1 cellular context compared by ENCODE assay signal in the genomic region with DNA sequence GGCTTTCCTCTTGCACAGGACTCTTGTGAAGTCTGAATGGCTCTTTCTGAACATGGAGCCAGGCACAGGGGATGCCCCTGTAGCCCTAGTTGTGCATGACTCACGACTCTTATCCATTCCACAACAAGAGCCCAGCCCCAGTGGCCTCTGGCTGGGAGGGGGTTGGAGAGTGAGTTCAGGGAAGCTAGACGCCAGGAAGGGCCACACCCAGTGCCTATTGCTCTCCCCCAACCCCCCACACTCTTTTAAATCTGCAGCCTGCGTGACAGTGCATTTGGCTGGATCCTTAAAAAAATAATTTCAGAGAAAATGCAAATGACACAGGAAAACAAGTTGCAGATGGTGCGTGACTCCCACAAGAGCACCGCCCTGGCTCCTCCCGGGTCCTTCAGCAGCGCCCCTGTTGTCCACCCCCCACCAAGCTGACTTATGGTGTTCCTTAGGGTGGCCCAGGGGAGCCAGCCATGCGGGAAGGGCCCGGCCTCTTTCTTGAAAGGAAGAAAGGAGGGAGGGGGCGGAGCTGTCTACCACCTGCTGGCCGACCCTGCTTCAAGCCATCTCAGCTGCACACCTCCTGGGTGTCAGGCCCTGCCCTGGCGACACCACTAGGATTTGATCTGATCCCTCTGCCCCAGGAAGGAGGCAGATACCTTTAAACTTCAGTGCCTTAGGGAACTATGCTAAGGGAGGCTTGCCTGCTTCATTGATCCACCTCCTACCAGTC.
TF ChIP-seq lines count a peak whose summit lies in the region.

No MANE protein-coding gene starts in this region.

TF ChIP-seq in K562, 482 proteins besides CTCF, POLR2A, EP300 and RAD21 (continued from another document and continues in another):
- TF ChIP-seq, protein P1, sequence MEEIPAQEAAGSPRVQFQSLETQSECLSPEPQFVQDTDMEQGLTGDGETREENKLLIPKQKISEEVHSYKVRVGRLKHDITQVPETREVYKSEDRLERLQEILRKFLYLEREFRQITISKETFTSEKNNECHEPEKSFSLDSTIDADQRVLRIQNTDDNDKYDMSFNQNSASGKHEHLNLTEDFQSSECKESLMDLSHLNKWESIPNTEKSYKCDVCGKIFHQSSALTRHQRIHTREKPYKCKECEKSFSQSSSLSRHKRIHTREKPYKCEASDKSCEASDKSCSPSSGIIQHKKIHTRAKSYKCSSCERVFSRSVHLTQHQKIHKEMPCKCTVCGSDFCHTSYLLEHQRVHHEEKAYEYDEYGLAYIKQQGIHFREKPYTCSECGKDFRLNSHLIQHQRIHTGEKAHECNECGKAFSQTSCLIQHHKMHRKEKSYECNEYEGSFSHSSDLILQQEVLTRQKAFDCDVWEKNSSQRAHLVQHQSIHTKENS (CRISPR knock-in tag; IDR thresholded peaks at IDR 0.05), result no peak
- no peak for TF ChIP-seq ZNF561 (CRISPR knock-in tag; conservative IDR thresholded peaks at IDR 0.05)
- no peak for TF ChIP-seq EZH2 (IDR thresholded peaks at IDR 0.05; ENCODE audit: borderline replicate concordance, low read depth, low read length)
- TF ChIP-seq TOE1 (IDR thresholded peaks at IDR 0.05; ENCODE audit: borderline replicate concordance), result no peak
- TF ChIP-seq TOE1 (CRISPR knock-in tag; IDR thresholded peaks at IDR 0.05; ENCODE audit: borderline replicate concordance, low read depth), result no peak
- TF ChIP-seq KLF1 (tag; IDR thresholded peaks at IDR 0.05), result peak; percentile 85
- peak; percentile 38 for TF ChIP-seq KDM5B (IDR thresholded peaks at IDR 0.05; ENCODE audit: insufficient replicate concordance, low read depth, low read length)
- TF ChIP-seq, protein P2, sequence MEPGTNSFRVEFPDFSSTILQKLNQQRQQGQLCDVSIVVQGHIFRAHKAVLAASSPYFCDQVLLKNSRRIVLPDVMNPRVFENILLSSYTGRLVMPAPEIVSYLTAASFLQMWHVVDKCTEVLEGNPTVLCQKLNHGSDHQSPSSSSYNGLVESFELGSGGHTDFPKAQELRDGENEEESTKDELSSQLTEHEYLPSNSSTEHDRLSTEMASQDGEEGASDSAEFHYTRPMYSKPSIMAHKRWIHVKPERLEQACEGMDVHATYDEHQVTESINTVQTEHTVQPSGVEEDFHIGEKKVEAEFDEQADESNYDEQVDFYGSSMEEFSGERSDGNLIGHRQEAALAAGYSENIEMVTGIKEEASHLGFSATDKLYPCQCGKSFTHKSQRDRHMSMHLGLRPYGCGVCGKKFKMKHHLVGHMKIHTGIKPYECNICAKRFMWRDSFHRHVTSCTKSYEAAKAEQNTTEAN (CRISPR knock-in tag; IDR thresholded peaks at IDR 0.05), result no peak
- TF ChIP-seq ZBTB17 (CRISPR knock-in tag; IDR thresholded peaks at IDR 0.05), result no peak
- 0 out of 2 replicates have a peak, but pooled peaks have one; percentile 36 for TF ChIP-seq HDAC2 (IDR thresholded peaks at IDR 0.05)
- no peak for TF ChIP-seq HNRNPH1 (optimal IDR thresholded peaks at IDR 0.05; ENCODE audit: low read depth, low read length)
- no peak for TF ChIP-seq ZNF133 (CRISPR knock-in tag; IDR thresholded peaks at IDR 0.05)
- TF ChIP-seq RNF2 (IDR thresholded peaks at IDR 0.05), result peak; percentile 77; the same call in 1 of the 2 replicates
- 0 out of 2 replicates have a peak, but pooled peaks have one; percentile 8 for TF ChIP-seq RB1 (IDR thresholded peaks at IDR 0.05; ENCODE audit: low read depth)
- TF ChIP-seq, protein P3, sequence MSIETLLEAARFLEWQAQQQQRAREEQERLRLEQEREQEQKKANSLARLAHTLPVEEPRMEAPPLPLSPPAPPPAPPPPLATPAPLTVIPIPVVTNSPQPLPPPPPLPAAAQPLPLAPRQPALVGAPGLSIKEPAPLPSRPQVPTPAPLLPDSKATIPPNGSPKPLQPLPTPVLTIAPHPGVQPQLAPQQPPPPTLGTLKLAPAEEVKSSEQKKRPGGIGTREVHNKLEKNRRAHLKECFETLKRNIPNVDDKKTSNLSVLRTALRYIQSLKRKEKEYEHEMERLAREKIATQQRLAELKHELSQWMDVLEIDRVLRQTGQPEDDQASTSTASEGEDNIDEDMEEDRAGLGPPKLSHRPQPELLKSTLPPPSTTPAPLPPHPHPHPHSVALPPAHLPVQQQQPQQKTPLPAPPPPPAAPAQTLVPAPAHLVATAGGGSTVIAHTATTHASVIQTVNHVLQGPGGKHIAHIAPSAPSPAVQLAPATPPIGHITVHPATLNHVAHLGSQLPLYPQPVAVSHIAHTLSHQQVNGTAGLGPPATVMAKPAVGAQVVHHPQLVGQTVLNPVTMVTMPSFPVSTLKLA (conservative IDR thresholded peaks at IDR 0.05), result peak; percentile 39 to 63; a peak in 3 of 4 replicates
- peak; percentile 75 for TF ChIP-seq SMAD4 (CRISPR knock-in tag; conservative IDR thresholded peaks at IDR 0.05)
- no peak for TF ChIP-seq XRCC4 (IDR thresholded peaks at IDR 0.05; ENCODE audit: extremely low read depth, insufficient read depth, insufficient read length)
- TF ChIP-seq EP400 (IDR thresholded peaks at IDR 0.05), result peak; percentile 61
- no peak for TF ChIP-seq MED1 (CRISPR knock-in tag; IDR thresholded peaks at IDR 0.05; ENCODE audit: borderline replicate concordance)
- no peak for TF ChIP-seq PCBP1 (IDR thresholded peaks at IDR 0.05; ENCODE audit: low read depth, low read length, poor library complexity, severe bottlenecking)
- TF ChIP-seq ZNF165 (CRISPR knock-in tag; IDR thresholded peaks at IDR 0.05; ENCODE audit: borderline replicate concordance), result no peak
- TF ChIP-seq ZFX (CRISPR knock-in tag; IDR thresholded peaks at IDR 0.05), result no peak
- TF ChIP-seq BRD9 (IDR thresholded peaks at IDR 0.05; ENCODE audit: low read depth, partially characterized antibody), result no peak
- TF ChIP-seq ARID1B (IDR thresholded peaks at IDR 0.05), result peak; percentile 76
- no peak for TF ChIP-seq ZNF766 (CRISPR knock-in tag; conservative IDR thresholded peaks at IDR 0.05)
- peak; percentile 26 for TF ChIP-seq TAF1 (IDR thresholded peaks at IDR 0.05; ENCODE audit: control insufficient read depth, extremely low read depth, insufficient read depth, low read length, severe bottlenecking)
- no peak for TF ChIP-seq GABPB1 (CRISPR knock-in tag; IDR thresholded peaks at IDR 0.05)
- 0 out of 2 replicates have a peak, but pooled peaks have one; percentile 47 for TF ChIP-seq DMBX1 (CRISPR knock-in tag; IDR thresholded peaks at IDR 0.05; ENCODE audit: borderline replicate concordance)
- no peak for TF ChIP-seq PCBP2 (IDR thresholded peaks at IDR 0.05; ENCODE audit: low read depth, low read length, poor library complexity, severe bottlenecking)
- no peak for TF ChIP-seq KAT2B (IDR thresholded peaks at IDR 0.05; ENCODE audit: low read depth, low read length)
- no peak for TF ChIP-seq NFXL1 (CRISPR knock-in tag; IDR thresholded peaks at IDR 0.05)
- TF ChIP-seq, protein P4, sequence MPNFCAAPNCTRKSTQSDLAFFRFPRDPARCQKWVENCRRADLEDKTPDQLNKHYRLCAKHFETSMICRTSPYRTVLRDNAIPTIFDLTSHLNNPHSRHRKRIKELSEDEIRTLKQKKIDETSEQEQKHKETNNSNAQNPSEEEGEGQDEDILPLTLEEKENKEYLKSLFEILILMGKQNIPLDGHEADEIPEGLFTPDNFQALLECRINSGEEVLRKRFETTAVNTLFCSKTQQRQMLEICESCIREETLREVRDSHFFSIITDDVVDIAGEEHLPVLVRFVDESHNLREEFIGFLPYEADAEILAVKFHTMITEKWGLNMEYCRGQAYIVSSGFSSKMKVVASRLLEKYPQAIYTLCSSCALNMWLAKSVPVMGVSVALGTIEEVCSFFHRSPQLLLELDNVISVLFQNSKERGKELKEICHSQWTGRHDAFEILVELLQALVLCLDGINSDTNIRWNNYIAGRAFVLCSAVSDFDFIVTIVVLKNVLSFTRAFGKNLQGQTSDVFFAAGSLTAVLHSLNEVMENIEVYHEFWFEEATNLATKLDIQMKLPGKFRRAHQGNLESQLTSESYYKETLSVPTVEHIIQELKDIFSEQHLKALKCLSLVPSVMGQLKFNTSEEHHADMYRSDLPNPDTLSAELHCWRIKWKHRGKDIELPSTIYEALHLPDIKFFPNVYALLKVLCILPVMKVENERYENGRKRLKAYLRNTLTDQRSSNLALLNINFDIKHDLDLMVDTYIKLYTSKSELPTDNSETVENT (CRISPR knock-in tag; IDR thresholded peaks at IDR 0.05), result no peak
- TF ChIP-seq C11orf30 (IDR thresholded peaks at IDR 0.05; ENCODE audit: low read depth), result peak; percentile 81
- TF ChIP-seq NELFE (IDR thresholded peaks at IDR 0.05; ENCODE audit: insufficient read depth, insufficient read length), result no peak
- TF ChIP-seq, protein P5, sequence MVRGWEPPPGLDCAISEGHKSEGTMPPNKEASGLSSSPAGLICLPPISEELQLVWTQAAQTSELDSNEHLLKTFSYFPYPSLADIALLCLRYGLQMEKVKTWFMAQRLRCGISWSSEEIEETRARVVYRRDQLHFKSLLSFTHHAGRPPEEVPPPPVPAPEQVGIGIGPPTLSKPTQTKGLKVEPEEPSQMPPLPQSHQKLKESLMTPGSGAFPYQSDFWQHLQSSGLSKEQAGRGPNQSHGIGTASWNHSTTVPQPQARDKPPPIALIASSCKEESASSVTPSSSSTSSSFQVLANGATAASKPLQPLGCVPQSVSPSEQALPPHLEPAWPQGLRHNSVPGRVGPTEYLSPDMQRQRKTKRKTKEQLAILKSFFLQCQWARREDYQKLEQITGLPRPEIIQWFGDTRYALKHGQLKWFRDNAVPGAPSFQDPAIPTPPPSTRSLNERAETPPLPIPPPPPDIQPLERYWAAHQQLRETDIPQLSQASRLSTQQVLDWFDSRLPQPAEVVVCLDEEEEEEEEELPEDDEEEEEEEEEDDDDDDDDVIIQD (CRISPR knock-in tag; IDR thresholded peaks at IDR 0.05), result no peak
- TF ChIP-seq MAFK (IDR thresholded peaks at IDR 0.05; ENCODE audit: low read length), result peak; percentile 24; the same call in 1 of the 2 replicates
- no peak for TF ChIP-seq ZNF436 (CRISPR knock-in tag; IDR thresholded peaks at IDR 0.05)
- TF ChIP-seq, protein P6, sequence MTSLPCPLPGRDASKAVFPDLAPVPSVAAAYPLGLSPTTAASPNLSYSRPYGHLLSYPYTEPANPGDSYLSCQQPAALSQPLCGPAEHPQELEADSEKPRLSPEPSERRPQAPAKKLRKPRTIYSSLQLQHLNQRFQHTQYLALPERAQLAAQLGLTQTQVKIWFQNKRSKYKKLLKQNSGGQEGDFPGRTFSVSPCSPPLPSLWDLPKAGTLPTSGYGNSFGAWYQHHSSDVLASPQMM (CRISPR knock-in tag; IDR thresholded peaks at IDR 0.05), result no peak
- TF ChIP-seq, protein P7, sequence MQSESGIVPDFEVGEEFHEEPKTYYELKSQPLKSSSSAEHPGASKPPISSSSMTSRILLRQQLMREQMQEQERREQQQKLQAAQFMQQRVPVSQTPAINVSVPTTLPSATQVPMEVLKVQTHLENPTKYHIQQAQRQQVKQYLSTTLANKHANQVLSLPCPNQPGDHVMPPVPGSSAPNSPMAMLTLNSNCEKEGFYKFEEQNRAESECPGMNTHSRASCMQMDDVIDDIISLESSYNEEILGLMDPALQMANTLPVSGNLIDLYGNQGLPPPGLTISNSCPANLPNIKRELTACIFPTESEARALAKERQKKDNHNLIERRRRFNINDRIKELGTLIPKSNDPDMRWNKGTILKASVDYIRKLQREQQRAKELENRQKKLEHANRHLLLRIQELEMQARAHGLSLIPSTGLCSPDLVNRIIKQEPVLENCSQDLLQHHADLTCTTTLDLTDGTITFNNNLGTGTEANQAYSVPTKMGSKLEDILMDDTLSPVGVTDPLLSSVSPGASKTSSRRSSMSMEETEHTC (IDR thresholded peaks at IDR 0.05), result no peak
- TF ChIP-seq, protein P8, sequence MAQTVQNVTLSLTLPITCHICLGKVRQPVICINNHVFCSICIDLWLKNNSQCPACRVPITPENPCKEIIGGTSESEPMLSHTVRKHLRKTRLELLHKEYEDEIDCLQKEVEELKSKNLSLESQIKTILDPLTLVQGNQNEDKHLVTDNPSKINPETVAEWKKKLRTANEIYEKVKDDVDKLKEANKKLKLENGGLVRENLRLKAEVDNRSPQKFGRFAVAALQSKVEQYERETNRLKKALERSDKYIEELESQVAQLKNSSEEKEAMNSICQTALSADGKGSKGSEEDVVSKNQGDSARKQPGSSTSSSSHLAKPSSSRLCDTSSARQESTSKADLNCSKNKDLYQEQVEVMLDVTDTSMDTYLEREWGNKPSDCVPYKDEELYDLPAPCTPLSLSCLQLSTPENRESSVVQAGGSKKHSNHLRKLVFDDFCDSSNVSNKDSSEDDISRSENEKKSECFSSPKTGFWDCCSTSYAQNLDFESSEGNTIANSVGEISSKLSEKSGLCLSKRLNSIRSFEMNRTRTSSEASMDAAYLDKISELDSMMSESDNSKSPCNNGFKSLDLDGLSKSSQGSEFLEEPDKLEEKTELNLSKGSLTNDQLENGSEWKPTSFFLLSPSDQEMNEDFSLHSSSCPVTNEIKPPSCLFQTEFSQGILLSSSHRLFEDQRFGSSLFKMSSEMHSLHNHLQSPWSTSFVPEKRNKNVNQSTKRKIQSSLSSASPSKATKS (CRISPR knock-in tag; IDR thresholded peaks at IDR 0.05), result no peak
- no peak for TF ChIP-seq ZNF76 (CRISPR knock-in tag; IDR thresholded peaks at IDR 0.05; ENCODE audit: borderline replicate concordance)
- TF ChIP-seq MEIS2 (IDR thresholded peaks at IDR 0.05; ENCODE audit: partially characterized antibody), result peak; percentile 2
- no peak for TF ChIP-seq SMAD2 (IDR thresholded peaks at IDR 0.05; ENCODE audit: low read depth, low read length)
- TF ChIP-seq MCM2 (IDR thresholded peaks at IDR 0.05; ENCODE audit: low read depth), result no peak
- TF ChIP-seq, protein P9, sequence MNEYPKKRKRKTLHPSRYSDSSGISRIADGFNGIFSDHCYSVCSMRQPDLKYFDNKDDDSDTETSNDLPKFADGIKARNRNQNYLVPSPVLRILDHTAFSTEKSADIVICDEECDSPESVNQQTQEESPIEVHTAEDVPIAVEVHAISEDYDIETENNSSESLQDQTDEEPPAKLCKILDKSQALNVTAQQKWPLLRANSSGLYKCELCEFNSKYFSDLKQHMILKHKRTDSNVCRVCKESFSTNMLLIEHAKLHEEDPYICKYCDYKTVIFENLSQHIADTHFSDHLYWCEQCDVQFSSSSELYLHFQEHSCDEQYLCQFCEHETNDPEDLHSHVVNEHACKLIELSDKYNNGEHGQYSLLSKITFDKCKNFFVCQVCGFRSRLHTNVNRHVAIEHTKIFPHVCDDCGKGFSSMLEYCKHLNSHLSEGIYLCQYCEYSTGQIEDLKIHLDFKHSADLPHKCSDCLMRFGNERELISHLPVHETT (CRISPR knock-in tag; conservative IDR thresholded peaks at IDR 0.05 in 1 of 2, IDR thresholded peaks at IDR 0.05 in 1 of 2), result peak in 1 of 2 experiments; percentile 33; a peak in 1 of 4 replicates
- TF ChIP-seq, protein P10, sequence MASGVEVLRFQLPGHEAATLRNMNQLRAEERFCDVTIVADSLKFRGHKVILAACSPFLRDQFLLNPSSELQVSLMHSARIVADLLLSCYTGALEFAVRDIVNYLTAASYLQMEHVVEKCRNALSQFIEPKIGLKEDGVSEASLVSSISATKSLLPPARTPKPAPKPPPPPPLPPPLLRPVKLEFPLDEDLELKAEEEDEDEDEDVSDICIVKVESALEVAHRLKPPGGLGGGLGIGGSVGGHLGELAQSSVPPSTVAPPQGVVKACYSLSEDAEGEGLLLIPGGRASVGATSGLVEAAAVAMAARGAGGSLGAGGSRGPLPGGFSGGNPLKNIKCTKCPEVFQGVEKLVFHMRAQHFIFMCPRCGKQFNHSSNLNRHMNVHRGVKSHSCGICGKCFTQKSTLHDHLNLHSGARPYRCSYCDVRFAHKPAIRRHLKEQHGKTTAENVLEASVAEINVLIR (CRISPR knock-in tag; IDR thresholded peaks at IDR 0.05), result no peak
- TF ChIP-seq ARHGAP35 (IDR thresholded peaks at IDR 0.05; ENCODE audit: partially characterized antibody), result no peak
- TF ChIP-seq ZNF239 (CRISPR knock-in tag; IDR thresholded peaks at IDR 0.05), result no peak
